23 cellular contexts compared by ENCODE assay signal in the genomic region with DNA sequence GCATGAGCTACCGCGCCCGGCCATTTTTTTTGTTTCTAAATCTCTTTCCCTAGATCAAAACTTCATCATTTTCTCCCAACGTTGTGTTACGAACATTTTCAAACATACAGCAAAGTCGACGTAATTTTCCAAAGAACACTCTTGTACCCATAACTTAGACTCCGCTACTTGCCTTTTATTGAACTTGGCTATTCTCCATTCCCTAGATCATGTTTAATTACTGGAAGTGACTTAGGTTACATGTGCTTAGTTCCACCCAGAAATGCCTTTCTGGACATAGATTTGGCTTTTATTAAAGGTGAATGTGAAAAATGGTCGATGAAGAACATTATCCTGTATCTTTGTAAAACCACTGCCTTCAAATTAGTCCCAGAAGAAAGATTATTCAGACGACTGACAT. TPM values are rescaled to one million over a fixed set of nuclear protein-coding genes. Genes with fewer than 3 reads are reported as not detected.
DNase-seq lines count a peak whose midpoint lies in the region; ATAC-seq and TF ChIP-seq lines count a peak whose summit lies in the region.
"Had no signal": no experiment of that assay in that cellular context is flagged by ENCODE, and none has a peak within 500 bp of the region (broad histone marks: within the 10 kb centered on the region; RNA-seq: fewer than 3 reads in every experiment).

No MANE protein-coding gene starts in this region.

- intact Hi-C loops in activated CD8-positive, alpha-beta T cell treated with anti-CD3 and anti-CD28 coated beads for 36 hours (cut with micrococcal nuclease) = no loop called here

- H3K9me3 Mint-ChIP-seq in activated CD8-positive, alpha-beta T cell treated with anti-CD3 and anti-CD28 coated beads, Interleukin-2, amount 10 ng/mL, durations not matched to agents 7 days and 5 days (ENCODE audit: insufficient read depth) = no peaks in the 10 kb centered on the region
- no peaks in the 10 kb centered on the region for H3K9me3 Mint-ChIP-seq in activated CD8-positive, alpha-beta T cell treated with anti-CD3 and anti-CD28 coated beads for 36 hours
- H3K9me3 Mint-ChIP-seq: CD4-positive, alpha-beta T cell; CD8-positive, alpha-beta memory T cell had no signal

- peaks cover 32% of the 10 kb centered on the region for H3K36me3 Mint-ChIP-seq in activated CD8-positive, alpha-beta T cell treated with anti-CD3 and anti-CD28 coated beads, Interleukin-2, amount 10 ng/mL, durations not matched to agents 7 days and 5 days (ENCODE audit: low read depth)
- peaks cover 18% of the 10 kb centered on the region for H3K36me3 Mint-ChIP-seq in activated CD8-positive, alpha-beta T cell treated with anti-CD3 and anti-CD28 coated beads for 36 hours (ENCODE audit: low read depth)

- H2AFZ ChIP-seq in osteoblast (ENCODE audit: low read length) = no peak overlapping the region

- POLR2A ChIA-PET in activated CD8-positive, alpha-beta T cell treated with anti-CD3 and anti-CD28 coated beads, Interleukin-2, amount 10 ng/mL, durations not matched to agents 7 days and 5 days (lab: Charles Lee) = no interaction called here
- POLR2A ChIA-PET in activated CD8-positive, alpha-beta T cell treated with anti-CD3 and anti-CD28 coated beads for 36 hours (lab: Charles Lee) = no interaction called here

- no peak for ATAC-seq in activated CD8-positive, alpha-beta T cell treated with anti-CD3 and anti-CD28 coated beads, Interleukin-2, amount 10 ng/mL, durations not matched to agents 7 days and 5 days
- no peak for ATAC-seq in activated CD8-positive, alpha-beta T cell treated with anti-CD3 and anti-CD28 coated beads for 36 hours
- peak; percentile 20 for ATAC-seq in left lobe of liver
- ATAC-seq: A549, GM12878 had no signal

- no peaks in the 10 kb centered on the region for H3K79me2 ChIP-seq in osteoblast (ENCODE audit: insufficient read depth, low read length)

- no peak overlapping the region for H3K4me3 Mint-ChIP-seq in activated CD8-positive, alpha-beta T cell treated with anti-CD3 and anti-CD28 coated beads, Interleukin-2, amount 10 ng/mL, durations not matched to agents 7 days and 5 days
- H3K4me3 Mint-ChIP-seq in activated CD8-positive, alpha-beta T cell treated with anti-CD3 and anti-CD28 coated beads for 36 hours = no peak overlapping the region
- H3K4me3 Mint-ChIP-seq: B cell; CD4-positive, alpha-beta T cell; CD8-positive, alpha-beta memory T cell had no signal

- no peak overlapping the region for H3K4me2 ChIP-seq in osteoblast (ENCODE audit: insufficient read depth, low read length)
- H3K4me2 ChIP-seq: A549; BLaER1 treated with 17β-estradiol and CSF1 and Interleukin-3, amounts not matched to agents 10 nM and 100 nM had no signal

- no peak overlapping the region for H3K27ac ChIP-seq in osteoblast (ENCODE audit: low read depth, low read length)
- H3K27ac ChIP-seq: 22Rv1; A549; BLaER1 treated with 17β-estradiol and CSF1 and Interleukin-3, amounts not matched to agents 10 nM and 100 nM; C4-2B had no signal

- CTCF ChIA-PET in activated CD8-positive, alpha-beta T cell treated with anti-CD3 and anti-CD28 coated beads, Interleukin-2, amount 10 ng/mL, durations not matched to agents 7 days and 5 days (lab: Charles Lee) = interaction anchor here (0.8 kb wide), 1 partner anchor 95 kb away, joined by 5 read pairs; no protein-coding TSS in a partner anchor
- CTCF ChIA-PET in activated CD8-positive, alpha-beta T cell treated with anti-CD3 and anti-CD28 coated beads for 36 hours (lab: Charles Lee) = no interaction called here

- DNase-seq in activated CD8-positive, alpha-beta T cell treated with anti-CD3 and anti-CD28 coated beads, Interleukin-2, amount 10 ng/mL, durations not matched to agents 7 days and 5 days = no peak
- no peak for DNase-seq in activated CD8-positive, alpha-beta T cell treated with anti-CD3 and anti-CD28 coated beads for 36 hours
- DNase-seq in left lobe of liver (ENCODE audit: low spot score) (no peak), osteoblast (ENCODE audit: insufficient read length, low spot score, missing footprints) (peak; percentile 67), ecto neural progenitor cell (ENCODE audit: low spot score) (no peak), SK-N-DZ (ENCODE audit: low spot score) (no peak)
- DNase-seq: AML-193; CD4-positive, alpha-beta T cell; CD8-positive, alpha-beta memory T cell; COR-L47; DMS 273 treated with DMSO at 0.1 percent for 48 hours; DMS153; DMS53; DMS79; DND-41; EL; GDM1 had no signal

- H3K4me1 ChIP-seq in osteoblast (ENCODE audit: insufficient read depth, low read length) = no peaks in the 10 kb centered on the region
- H3K4me1 ChIP-seq: A549 had no signal

- H3K4me1 Mint-ChIP-seq in activated CD8-positive, alpha-beta T cell treated with anti-CD3 and anti-CD28 coated beads, Interleukin-2, amount 10 ng/mL, durations not matched to agents 7 days and 5 days (ENCODE audit: low read depth) = no peaks in the 10 kb centered on the region
- no peaks in the 10 kb centered on the region for H3K4me1 Mint-ChIP-seq in activated CD8-positive, alpha-beta T cell treated with anti-CD3 and anti-CD28 coated beads for 36 hours (ENCODE audit: low read depth)
- H3K4me1 Mint-ChIP-seq: B cell; CD8-positive, alpha-beta memory T cell had no signal

- H3K27ac Mint-ChIP-seq in activated CD8-positive, alpha-beta T cell treated with anti-CD3 and anti-CD28 coated beads, Interleukin-2, amount 10 ng/mL, durations not matched to agents 7 days and 5 days = peak overlapping the region; percentile 22
- H3K27ac Mint-ChIP-seq in activated CD8-positive, alpha-beta T cell treated with anti-CD3 and anti-CD28 coated beads for 36 hours = no peak overlapping the region
- H3K27ac Mint-ChIP-seq: B cell; CD4-positive, alpha-beta T cell had no signal

- no peak for TF ChIP-seq CTCF in activated CD8-positive, alpha-beta T cell treated with anti-CD3 and anti-CD28 coated beads for 36 hours (IDR thresholded peaks at IDR 0.05)
- TF ChIP-seq CTCF in osteoblast (IDR thresholded peaks at IDR 0.05; ENCODE audit: extremely low read depth, low read depth, low read length) = no peak

- no peaks in the 10 kb centered on the region for H3K9me3 ChIP-seq in osteoblast (ENCODE audit: low read depth, low read length)
- H3K9me3 ChIP-seq: A549 had no signal

- H4K20me1 ChIP-seq in osteoblast (ENCODE audit: insufficient read depth, low read length) = no peaks in the 10 kb centered on the region

- no peak overlapping the region for H3K4me3 ChIP-seq in osteoblast (ENCODE audit: insufficient read depth, low read length)
- H3K4me3 ChIP-seq: A549; BLaER1 treated with 17β-estradiol and CSF1 and Interleukin-3, amounts not matched to agents 10 nM and 100 nM; GM12878 had no signal

- no peaks in the 10 kb centered on the region for H3K27me3 Mint-ChIP-seq in activated CD8-positive, alpha-beta T cell treated with anti-CD3 and anti-CD28 coated beads, Interleukin-2, amount 10 ng/mL, durations not matched to agents 7 days and 5 days (ENCODE audit: low read depth)
- no peaks in the 10 kb centered on the region for H3K27me3 Mint-ChIP-seq in activated CD8-positive, alpha-beta T cell treated with anti-CD3 and anti-CD28 coated beads for 36 hours
- H3K27me3 Mint-ChIP-seq: B cell; CD4-positive, alpha-beta T cell; CD8-positive, alpha-beta memory T cell had no signal

- H3K27me3 ChIP-seq in osteoblast (ENCODE audit: insufficient read depth, low read length) = no peaks in the 10 kb centered on the region
- H3K27me3 ChIP-seq: BLaER1 treated with 17β-estradiol and CSF1 and Interleukin-3, amounts not matched to agents 10 nM and 100 nM had no signal

- H3K36me3 ChIP-seq in osteoblast (ENCODE audit: insufficient read depth, low read length) = peaks cover 27% of the 10 kb centered on the region

RNA-seq across cellular contexts. Expression of gene DYNC2I1, which starts 25.4 kb away (rescaled TPM):
- total RNA-seq in activated CD8-positive, alpha-beta T cell treated with anti-CD3 and anti-CD28 coated beads, Interleukin-2, amount 10 ng/mL, durations not matched to agents 7 days and 5 days = 10 to 100 TPM; 17.4 to 18.9 TPM
- total RNA-seq in activated CD8-positive, alpha-beta T cell treated with anti-CD3 and anti-CD28 coated beads for 36 hours = 10 to 100 TPM; 14.8 to 17.0 TPM
- total RNA-seq in left lobe of liver (6.7 TPM), osteoblast (5.9 and 8.0 TPM in 2 replicates)
- 3.9 and 4.9 TPM in 2 replicates for polyA plus RNA-seq in SK-N-DZ (2014; cell fraction: cytosol; rRNA removed)
- 9.2 and 20.0 TPM in 2 replicates for polyA plus RNA-seq in SK-N-DZ (2014; cell fraction: nucleus; rRNA removed)

RNA-seq across cellular contexts. Expression of gene ESYT2, which starts 52.4 kb away (rescaled TPM):
- total RNA-seq in activated CD8-positive, alpha-beta T cell treated with anti-CD3 and anti-CD28 coated beads, Interleukin-2, amount 10 ng/mL, durations not matched to agents 7 days and 5 days = 10 to 100 TPM; 85.0 to 85.9 TPM
- total RNA-seq in activated CD8-positive, alpha-beta T cell treated with anti-CD3 and anti-CD28 coated beads for 36 hours = 10 to 100 TPM; 55.5 to 56.6 TPM
- total RNA-seq in left lobe of liver (19.6 TPM), osteoblast (126 and 132 TPM in 2 replicates)
- 33.9 and 42.8 TPM in 2 replicates for polyA plus RNA-seq in SK-N-DZ (2014; cell fraction: cytosol; rRNA removed)
- polyA plus RNA-seq in SK-N-DZ (2014; cell fraction: nucleus; rRNA removed) = 19.8 and 21.4 TPM in 2 replicates
